Comparison of ENCODE assay signal across 29 cellular contexts in the genomic region with DNA sequence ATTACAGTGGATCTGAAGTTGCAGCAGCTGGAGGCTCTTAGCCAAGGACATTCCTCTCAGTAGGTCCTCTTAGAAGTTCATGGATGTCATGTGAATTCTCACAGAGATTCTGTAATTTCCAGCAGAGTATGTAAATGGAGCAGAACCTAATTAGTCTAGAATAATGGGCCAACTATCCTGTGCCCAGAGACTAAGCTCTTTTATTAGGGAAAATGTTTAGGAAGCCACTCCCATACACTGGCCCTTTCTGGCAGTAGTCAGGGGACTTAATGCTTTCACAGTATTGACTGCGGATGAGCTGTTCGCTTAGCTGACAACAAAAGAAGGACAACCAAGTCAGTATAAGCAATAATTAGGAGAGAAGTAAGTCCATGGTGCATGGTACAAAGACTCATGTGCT.
"Had no signal": no experiment of that assay in that cellular context is flagged by ENCODE, and none has a peak within 500 bp of the region (broad histone marks: within the 10 kb centered on the region; RNA-seq: fewer than 3 reads in every experiment).

No MANE protein-coding gene starts in this region.

- H3K27ac Mint-ChIP-seq: immature natural killer cell; naive thymus-derived CD8-positive, alpha-beta T cell; stimulated activated memory B cell treated with anti-CD40 and anti-IgM and Interleukin-4, amounts not matched to agents 10 μg/mL and 1 μg/mL and 100 μg/mL, for 72 hours; stimulated activated naive CD8-positive, alpha-beta T cell treated with anti-CD3 and anti-CD28 coated beads, Interleukin-15, amount 100 ng/mL, for 72 hours; type B pancreatic cell had no signal

- H2AFZ ChIP-seq: hepatocyte had no signal

- H3K4me2 ChIP-seq: hepatocyte had no signal

- H3K27me3 ChIP-seq: hepatocyte, left lung, pancreas, tibial nerve, uterus had no signal

- H3K4me1 ChIP-seq: lower lobe of right lung, pancreas, prostate gland, spleen, uterus had no signal

- DNase-seq: immature natural killer cell; kidney; left colon; left lung; lower lobe of right lung; mammary epithelial cell; mesenchymal stem cell; naive thymus-derived CD8-positive, alpha-beta T cell; nucleus accumbens; pancreas; posterior cingulate gyrus; retina; right cardiac atrium; spleen; stimulated activated CD4-positive, alpha-beta T cell treated with anti-CD3 and anti-CD28 coated beads, Interleukin-4, amount 100 ng/mL, for 24 hours; stimulated activated CD8-positive, alpha-beta memory T cell treated with anti-CD3 and anti-CD28 coated beads, Interleukin-4, amount 100 ng/mL, for 48 hours; stimulated activated naive CD4-positive, alpha-beta T cell treated with Interleukin-2 at 50 U/mL for 16 hours; stimulated activated naive CD8-positive, alpha-beta T cell treated with anti-CD3 and anti-CD28 coated beads, Interleukin-15, amount 100 ng/mL, for 72 hours; substantia nigra; uterus had no signal

- ATAC-seq: left colon; left lung; lower lobe of right lung; naive thymus-derived CD8-positive, alpha-beta T cell; pancreas; right cardiac atrium; sciatic nerve; stimulated activated memory B cell treated with anti-CD40 and anti-IgM and Interleukin-4, amounts not matched to agents 10 μg/mL and 1 μg/mL and 100 μg/mL, for 72 hours; stimulated activated naive CD8-positive, alpha-beta T cell treated with anti-CD3 and anti-CD28 coated beads, Interleukin-15, amount 100 ng/mL, for 72 hours had no signal

- H3K36me3 ChIP-seq: left lung, lower lobe of right lung, pancreas, prostate gland, spleen, tibial nerve, uterus had no signal

- H3K4me1 Mint-ChIP-seq: immature natural killer cell; naive thymus-derived CD8-positive, alpha-beta T cell; stimulated activated memory B cell treated with anti-CD40 and anti-IgM and Interleukin-4, amounts not matched to agents 10 μg/mL and 1 μg/mL and 100 μg/mL, for 72 hours; stimulated activated naive CD8-positive, alpha-beta T cell treated with anti-CD3 and anti-CD28 coated beads, Interleukin-15, amount 100 ng/mL, for 72 hours had no signal

- H3K4me3 ChIP-seq: hepatocyte, left lung, lower lobe of right lung, pancreas, prostate gland, skin epidermis, spleen, tibial nerve, uterus had no signal

- H3K27ac ChIP-seq: hepatocyte, left lung, lower lobe of right lung, pancreas, prostate gland, skin epidermis, spleen, uterus had no signal

- H3K9me3 ChIP-seq: lower lobe of right lung, pancreas, prostate gland, uterus had no signal

- H3K4me3 Mint-ChIP-seq: immature natural killer cell; naive thymus-derived CD8-positive, alpha-beta T cell; nephron; neural crest cell; stimulated activated memory B cell treated with anti-CD40 and anti-IgM and Interleukin-4, amounts not matched to agents 10 μg/mL and 1 μg/mL and 100 μg/mL, for 72 hours; stimulated activated naive CD8-positive, alpha-beta T cell treated with anti-CD3 and anti-CD28 coated beads, Interleukin-15, amount 100 ng/mL, for 72 hours; type B pancreatic cell had no signal

- H3K36me3 Mint-ChIP-seq: immature natural killer cell; stimulated activated memory B cell treated with anti-CD40 and anti-IgM and Interleukin-4, amounts not matched to agents 10 μg/mL and 1 μg/mL and 100 μg/mL, for 72 hours; type B pancreatic cell had no signal

- H3K27me3 Mint-ChIP-seq: stimulated activated memory B cell treated with anti-CD40 and anti-IgM and Interleukin-4, amounts not matched to agents 10 μg/mL and 1 μg/mL and 100 μg/mL, for 72 hours; stimulated activated naive CD8-positive, alpha-beta T cell treated with anti-CD3 and anti-CD28 coated beads, Interleukin-15, amount 100 ng/mL, for 72 hours; type B pancreatic cell had no signal
